8 cellular contexts compared by ENCODE assay signal in the genomic region with DNA sequence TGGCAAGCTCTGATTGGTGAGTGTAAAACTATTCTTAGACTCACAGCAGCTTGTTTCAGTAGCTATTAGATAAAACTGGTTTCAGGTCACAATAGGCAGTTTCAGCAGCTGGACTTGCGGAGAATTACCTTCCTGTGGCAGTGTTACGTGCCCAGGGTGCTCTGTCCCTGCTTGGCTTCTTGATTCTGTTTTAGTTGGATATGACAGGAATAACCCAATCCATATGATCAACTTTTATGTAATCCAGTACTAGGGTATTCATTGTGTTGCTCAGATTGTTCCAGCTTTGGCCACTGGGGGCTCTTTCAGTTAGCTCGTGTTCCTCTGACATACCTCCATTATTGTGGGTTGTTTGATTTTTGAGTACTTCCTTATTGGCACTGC. TPM values are rescaled to one million over a fixed set of nuclear protein-coding genes. Genes with fewer than 3 reads are reported as not detected.
DNase-seq lines count a peak whose midpoint lies in the region; ATAC-seq and TF ChIP-seq lines count a peak whose summit lies in the region.

No MANE protein-coding gene starts in this region.

- DNase-seq in NCI-H1105 treated with DMSO at 0.1 percent for 48 hours (lab: John Stamatoyannopoulos, UW) (peak; percentile 6), NCI-H1105 (lab: John Stamatoyannopoulos, UW) (no peak), SK-MEL-5 (ENCODE audit: low read depth, low spot score) (peak; percentile 64), hepatic stellate cell (ENCODE audit: low spot score) (no peak)
- peak; percentile 57 for DNase-seq in central memory CD4-positive, alpha-beta T cell

- H3K4me3 Mint-ChIP-seq in nephron = no peak overlapping the region

- no peaks in the 10 kb centered on the region for H3K27me3 Mint-ChIP-seq in nephron (ENCODE audit: low read depth)

- H3K4me1 Mint-ChIP-seq in nephron = peaks cover 46% of the 10 kb centered on the region

- peak; percentile 26 to 53 (median 31) for TF ChIP-seq CTCF in nephron (IDR thresholded peaks at IDR 0.05; ENCODE audit: unreplicated experiment in 3 of 3)

- no peaks in the 10 kb centered on the region for H3K9me3 Mint-ChIP-seq in nephron

- peaks cover 8% of the 10 kb centered on the region for H3K36me3 Mint-ChIP-seq in nephron (ENCODE audit: low read depth)

- H3K27ac Mint-ChIP-seq in nephron = peak overlapping the region in 1 of 3 experiments; percentile 30

- ATAC-seq in GM19467 (IDR thresholded peaks at IDR 0.05; ENCODE audit: unreplicated experiment) (peak; percentile 41), HG03442 (IDR thresholded peaks at IDR 0.05; ENCODE audit: unreplicated experiment) (peak; percentile 48)

- in situ Hi-C loops in SK-MEL-5 (cut with HindIII; ENCODE audit: low pct_unique_long_range_greater_than_20kb, low sequenced_read_pairs) = no loop called here

RNA-seq across cellular contexts. Expression of a gene that starts 43.1 kb away (rescaled TPM):
- total RNA-seq in SK-MEL-5 (2014; rRNA removed; shearing (Covaris generic)) = 10.9 and 12.7 TPM in 2 replicates
- 10.5 and 14.0 TPM in 2 replicates for polyA plus RNA-seq in SK-MEL-5 (2015; cell fraction: cytosol; rRNA removed)
- 37.2 and 37.5 TPM in 2 replicates for polyA plus RNA-seq in SK-MEL-5 (2015; cell fraction: nucleus; rRNA removed)

Comparison
In these comparisons a context has a peak if more than half of its experiments do, and no peak if none do; other contexts are left out.
1. DNase-seq: peak in NCI-H1105 treated with DMSO at 0.1 percent for 48 hours (single experiment), SK-MEL-5 (single experiment) and central memory CD4-positive, alpha-beta T cell (single experiment); none in NCI-H1105 (single experiment) and hepatic stellate cell (single experiment).